24 cellular contexts compared by ENCODE assay signal in the genomic region with DNA sequence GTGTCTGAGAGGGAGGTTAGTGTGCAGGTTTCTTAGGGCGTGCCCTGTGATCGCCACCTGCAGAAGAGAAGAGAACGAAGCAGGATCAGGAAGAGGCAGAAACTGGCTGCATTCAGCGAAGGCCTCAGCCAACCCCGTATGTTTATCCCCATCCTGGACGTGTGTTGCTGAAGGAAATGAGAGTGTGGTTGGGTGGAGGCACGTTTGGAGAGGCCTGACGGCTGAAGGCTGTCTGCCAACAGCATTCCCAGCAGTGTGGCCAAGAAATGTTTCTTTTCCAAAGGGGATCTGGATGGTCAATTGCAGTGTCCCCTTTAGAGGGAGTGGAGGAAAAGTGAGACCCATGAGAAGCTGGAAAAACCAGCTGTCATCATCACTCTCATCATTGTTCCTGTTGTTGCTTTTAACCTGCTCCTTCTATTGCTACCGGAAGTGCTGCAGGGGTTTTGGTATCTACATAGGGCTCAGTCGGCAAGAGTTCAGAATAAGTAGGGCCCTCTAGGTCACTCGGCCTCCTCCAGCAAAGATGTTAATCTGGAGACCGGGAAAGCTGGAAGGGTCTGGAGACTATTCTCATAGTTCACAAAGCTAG. TPM values are rescaled to one million over a fixed set of nuclear protein-coding genes. Genes with fewer than 3 reads are reported as not detected.
A peak's percentile ranks its signal among the peaks of the same experiment; 100 is the strongest.
DNase-seq lines count a peak whose midpoint lies in the region; ATAC-seq and TF ChIP-seq lines count a peak whose summit lies in the region.
"Had no signal": no experiment of that assay in that cellular context is flagged by ENCODE, and none has a peak within 500 bp of the region (broad histone marks: within the 10 kb centered on the region; RNA-seq: fewer than 3 reads in every experiment).

No MANE protein-coding gene starts in this region.

- peaks cover 17 to 18% of the 10 kb centered on the region in 2 experiments for H3K4me1 ChIP-seq in trophoblast cell (ENCODE audit: control insufficient read depth in 1 of 2, insufficient read depth in 2 of 2, low read length in 2 of 2)
- H3K4me1 ChIP-seq: parathyroid adenoma had no signal

- no peaks in the 10 kb centered on the region for H3K9me3 ChIP-seq in trophoblast cell (ENCODE audit: insufficient read depth, low read depth, low read length)

- H3K18ac ChIP-seq in trophoblast cell (ENCODE audit: low read length), result peak overlapping the region; percentile 43

- TF ChIP-seq CTCF in fibroblast of the aortic adventitia (IDR thresholded peaks at IDR 0.05; ENCODE audit: insufficient read depth, low read length), result no peak

- peak overlapping the region; percentile 42 for H2BK5ac ChIP-seq in trophoblast cell (ENCODE audit: low read depth, low read length, poor library complexity)

- H3K4me3 ChIP-seq in fibroblast of the aortic adventitia (ENCODE audit: low read depth, low read length), result no peak overlapping the region
- H3K4me3 ChIP-seq in trophoblast cell (ENCODE audit: low read depth, low read length), result no peak overlapping the region

- no CpG with 5 or more reads among the region's 12 CpGs for WGBS in trophoblast cell (ENCODE audit: extremely low coverage, insufficient coverage, insufficient read length)

- DNase-seq in AG20443 (ENCODE audit: low spot score), result peak; percentile 48
- peak; percentile 33 for DNase-seq in astrocyte of the hippocampus (ENCODE audit: low read depth, low spot score)
- DNase-seq in fibroblast of the aortic adventitia (ENCODE audit: low read depth), result peak; percentile 85
- no peak for DNase-seq in trophoblast cell
- DNase-seq in superior temporal gyrus (ENCODE audit: extremely low spot score), result no peak
- DNase-seq in anterior cingulate cortex (lab: John Stamatoyannopoulos, UW), result no peak
- no peak for DNase-seq in medulla oblongata (ENCODE audit: extremely low spot score)
- DNase-seq: ACHN; activated CD8-positive, alpha-beta memory T cell treated with anti-CD3 and anti-CD28 coated beads, Interleukin-2, amount 50 U/mL, for 48 hours; activated naive CD4-positive, alpha-beta T cell; cortex of kidney; DMS 273 treated with DMSO at 0.1 percent for 48 hours; glutamatergic neuron; HCEC 1CT; naive thymus-derived CD4-positive, alpha-beta T cell; NCI-H1417 treated with DMSO at 0.1 percent for 48 hours; NCI-H748 treated with DMSO at 0.1 percent for 48 hours; SIG-M5; stimulated activated CD4-positive, alpha-beta T cell treated with anti-CD3 and anti-CD28 coated beads, Interleukin-2, amount 100 ng/mL, for 24 hours; stimulated activated naive CD8-positive, alpha-beta T cell treated with anti-CD3 and anti-CD28 coated beads, Interleukin-15, Interleukin-2, amounts not matched to agents 100 U/mL and 50 U/mL, for 24 hours had no signal

- H3K4ac ChIP-seq in trophoblast cell (ENCODE audit: low read depth, low read length), result no peak overlapping the region

- H4K91ac ChIP-seq in trophoblast cell (ENCODE audit: low read depth, low read length), result peak overlapping the region; percentile 60

- H4K8ac ChIP-seq in trophoblast cell (ENCODE audit: low read depth, low read length), result peak overlapping the region; percentile 51

- peak overlapping the region; percentile 49 for H3K27ac ChIP-seq in trophoblast cell (ENCODE audit: low read depth, low read length)
- H3K27ac ChIP-seq: epithelial cell of prostate, parathyroid adenoma had no signal

- H3K9ac ChIP-seq in trophoblast cell (ENCODE audit: low read length), result peak overlapping the region; percentile 28
- H3K9ac ChIP-seq: parathyroid adenoma had no signal

- H3K79me1 ChIP-seq in trophoblast cell (ENCODE audit: low read length), result peaks cover 11% of the 10 kb centered on the region

- H2AK5ac ChIP-seq in trophoblast cell (ENCODE audit: low read length), result no peak overlapping the region

- no peaks in the 10 kb centered on the region for H3K27me3 ChIP-seq in trophoblast cell (ENCODE audit: insufficient read depth, low read length)

- H4K12ac ChIP-seq in trophoblast cell (ENCODE audit: low read depth, low read length), result no peak overlapping the region

- peak overlapping the region; percentile 10 for H3K4me2 ChIP-seq in trophoblast cell (ENCODE audit: low read length)

- no peak for ATAC-seq in HG02588 (IDR thresholded peaks at IDR 0.05; ENCODE audit: unreplicated experiment)
- ATAC-seq: naive thymus-derived CD4-positive, alpha-beta T cell; stimulated activated naive CD8-positive, alpha-beta T cell treated with anti-CD3 and anti-CD28 coated beads, Interleukin-15, Interleukin-2, amounts not matched to agents 100 U/mL and 50 U/mL, for 24 hours had no signal

- no peak overlapping the region for H3K23ac ChIP-seq in trophoblast cell (ENCODE audit: low read length)

- H2AFZ ChIP-seq in trophoblast cell (ENCODE audit: insufficient read depth, low read length, poor library complexity), result peak overlapping the region; percentile 1
- H2AFZ ChIP-seq: parathyroid adenoma had no signal

- H3K36me3 ChIP-seq in trophoblast cell (ENCODE audit: control insufficient read depth in 1 of 2, insufficient read depth in 2 of 2, low read length in 2 of 2), result no peaks in the 10 kb centered on the region

- H3K14ac ChIP-seq in trophoblast cell (ENCODE audit: low read length), result peak overlapping the region; percentile 54

- H3K79me2 ChIP-seq in trophoblast cell (ENCODE audit: control insufficient read depth, insufficient read depth, low read length, poor library complexity), result no peaks in the 10 kb centered on the region
- H3K79me2 ChIP-seq: parathyroid adenoma had no signal

- H2BK120ac ChIP-seq in trophoblast cell (ENCODE audit: insufficient read depth, low read length, poor library complexity), result no peak overlapping the region

- H2BK12ac ChIP-seq in trophoblast cell (ENCODE audit: low read length), result peak overlapping the region; percentile 21

RNA-seq across cellular contexts. Expression of a gene that starts 46.5 kb away (rescaled TPM):
- total RNA-seq in fibroblast of the aortic adventitia (ENCODE audit: low replicate concordance), result 0.27 and 0.65 TPM in 2 replicates
- not detected in 2 replicates for polyA plus RNA-seq in trophoblast cell (2013)
- total RNA-seq: OCI-LY7 had no signal

Comparison
In these comparisons a context has a peak if more than half of its experiments do, and no peak if none do; other contexts are left out.
1. DNase-seq: peak in AG20443 (single experiment), astrocyte of the hippocampus (single experiment) and fibroblast of the aortic adventitia (single experiment); none in trophoblast cell (0 of 2), superior temporal gyrus (single experiment), anterior cingulate cortex (0 of 58) and medulla oblongata (single experiment).